12 cellular contexts compared by ENCODE assay signal in the genomic region with DNA sequence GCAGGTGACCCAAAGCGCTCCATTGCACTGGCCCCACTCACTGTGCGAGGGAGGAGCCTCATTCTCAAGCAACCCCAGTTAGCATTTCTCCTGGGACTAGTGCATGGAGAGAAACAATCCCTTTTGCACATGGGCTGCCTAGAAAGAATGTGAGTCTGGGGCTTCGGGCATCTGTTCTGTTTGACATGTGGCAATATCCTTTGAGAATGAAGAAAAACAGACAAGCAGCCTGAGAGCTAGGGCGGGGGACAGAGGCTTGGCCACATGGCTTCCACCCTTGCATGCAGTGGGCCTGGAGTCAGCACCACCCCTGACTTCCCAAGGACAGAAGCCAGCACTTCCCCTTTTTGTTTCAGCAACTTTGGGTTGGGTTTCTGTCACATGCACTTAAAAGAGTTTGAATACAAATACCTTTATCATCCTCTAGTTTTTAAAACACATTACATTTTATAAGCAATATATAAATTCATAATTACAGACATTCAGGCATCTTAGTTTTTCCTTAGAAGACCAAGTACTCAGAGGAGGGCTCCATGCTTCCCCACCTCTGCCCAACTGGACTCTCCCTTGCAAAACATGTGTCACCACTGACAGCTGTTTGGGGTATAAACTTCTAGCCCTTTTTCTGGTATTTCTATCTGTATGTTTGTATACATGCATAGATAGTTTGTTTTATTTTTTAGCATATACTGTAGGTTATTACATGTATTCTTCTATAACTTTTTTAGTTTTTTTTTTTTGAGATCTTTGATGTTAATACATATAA.
DNase-seq lines count a peak whose midpoint lies in the region; ATAC-seq lines count a peak whose summit lies in the region.
"Had no signal": no experiment of that assay in that cellular context is flagged by ENCODE, and none has a peak within 500 bp of the region (broad histone marks: within the 10 kb centered on the region; RNA-seq: fewer than 3 reads in every experiment).

No MANE protein-coding gene starts in this region.

- peak; percentile 15 for DNase-seq in GDM1 (lab: John Stamatoyannopoulos, UW)
- peak; percentile 60 for DNase-seq in RPMI8226
- peak; percentile 58 for DNase-seq in medulla oblongata (ENCODE audit: extremely low spot score)
- DNase-seq in T-helper 1 cell: no peak
- DNase-seq in NCI-H510A treated with DMSO at 0.1 percent for 48 hours (lab: John Stamatoyannopoulos, UW): no peak
- DNase-seq in NCI-H1417 (lab: John Stamatoyannopoulos, UW): no peak
- DNase-seq: foreskin fibroblast, NCI-H1417 treated with DMSO at 0.1 percent for 48 hours had no signal

- ATAC-seq in HG02884 (IDR thresholded peaks at IDR 0.05; ENCODE audit: unreplicated experiment) (peak; percentile 61), HG03139 (IDR thresholded peaks at IDR 0.05; ENCODE audit: unreplicated experiment) (no peak)
- ATAC-seq: CD8-positive, alpha-beta T cell; mucosa of descending colon had no signal

Comparison
In these comparisons a context has a peak if more than half of its experiments do, and no peak if none do; other contexts are left out.
1. DNase-seq: peak in GDM1 (single experiment), RPMI8226 (single experiment) and medulla oblongata (single experiment); none in T-helper 1 cell (0 of 5), NCI-H510A treated with DMSO at 0.1 percent for 48 hours (single experiment) and NCI-H1417 (0 of 3).